ENCODE assay signal across 8 cellular contexts in the genomic region with DNA sequence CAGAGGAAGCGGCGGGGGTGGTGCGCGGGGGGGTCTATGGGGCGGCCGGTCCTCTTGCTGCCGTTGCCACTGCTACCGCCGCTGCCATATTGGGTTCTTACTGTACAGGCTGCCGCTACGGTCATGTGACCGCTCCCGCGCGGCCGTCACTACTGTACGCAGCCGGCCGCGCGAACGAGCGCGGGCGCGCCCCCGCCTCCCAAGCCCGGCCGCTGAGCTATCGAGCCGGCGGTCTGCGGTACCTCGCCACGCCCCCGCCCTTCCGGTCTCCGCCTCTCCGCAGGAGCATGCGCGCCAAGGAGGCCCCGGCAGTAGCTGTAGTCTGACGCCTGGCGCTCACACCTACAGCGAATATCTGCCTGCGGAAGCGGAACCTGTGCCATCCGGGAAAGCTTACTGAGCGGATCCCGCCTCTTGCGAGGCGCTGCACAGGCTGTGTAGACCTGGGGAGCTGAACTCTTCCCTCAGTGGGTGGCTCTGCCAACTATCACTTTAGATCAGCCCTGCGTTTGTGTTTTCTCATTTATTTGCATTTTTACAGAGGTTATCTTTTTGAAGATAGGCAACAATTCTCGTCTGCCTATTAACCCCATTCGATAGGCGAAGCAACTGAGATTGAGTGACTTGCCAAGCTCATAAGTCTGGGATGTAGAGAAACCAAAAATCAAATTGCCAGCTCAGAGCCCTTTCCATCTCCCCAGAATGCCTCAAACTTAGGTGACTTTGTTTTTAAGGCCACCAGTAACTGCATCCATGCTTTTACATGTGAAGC. TPM values are rescaled to one million over a fixed set of nuclear protein-coding genes. Genes with fewer than 3 reads are reported as not detected.
DNase-seq lines count a peak whose midpoint lies in the region; ATAC-seq, FAIRE-seq and TF ChIP-seq lines count a peak whose summit lies in the region.

TSS of gene ASXL2 (minus strand) at position 127 of the 772 bp plus-strand sequence. CDS start 265 bp downstream, outside the sequence.

- peak; percentile 99 for DNase-seq in AG20443 (ENCODE audit: low spot score)
- DNase-seq in NCI-H510A (lab: John Stamatoyannopoulos, UW), result peak; percentile 94
- DNase-seq in activated CD4-positive, alpha-beta T cell treated with anti-CD3 and anti-CD28 coated beads for 1 hour, result peak; percentile 96
- DNase-seq in cerebellum (ENCODE audit: low spot score), result peak; percentile 97
- peak; percentile 99 for DNase-seq in kidney
- peak; percentile 98 for DNase-seq in stimulated activated CD4-positive, alpha-beta T cell treated with anti-CD3 and anti-CD28 coated beads, Interleukin-15, amount 100 ng/mL, for 24 hours

- H3K9ac ChIP-seq in kidney (ENCODE audit: low read length in 2 of 2), result peak within 1 kb of the TSS; percentile 89 to 93

- intact Hi-C loops in kidney (cut with DNase I), result no loop called here

- TF ChIP-seq CTCF in kidney (IDR thresholded peaks at IDR 0.05; ENCODE audit: borderline replicate concordance, extremely low read depth, insufficient read depth), result peak; percentile 1

- H3K9me3 ChIP-seq in kidney (ENCODE audit: control insufficient read depth in 1 of 2, low read length in 2 of 2), result no peaks in the 10 kb centered on the region

- peak within 1 kb of the TSS; percentile 92 to 96 for H3K4me3 ChIP-seq in kidney (ENCODE audit: low read length in 2 of 2)

- H3K27ac ChIP-seq in kidney (ENCODE audit: low read depth in 2 of 2, low read length in 2 of 2), result peak within 1 kb of the TSS; percentile 92 to 96

- TF ChIP-seq POLR2A in GM19099 (IDR thresholded peaks at IDR 0.05; ENCODE audit: extremely low read depth, insufficient read length, low read depth), result peak; percentile 92

- ATAC-seq in HG03432 (IDR thresholded peaks at IDR 0.05; ENCODE audit: unreplicated experiment), result peak; percentile 93

- no peak for FAIRE-seq in kidney (lab: Jason Lieb, UNC)

- H3K4me1 ChIP-seq in kidney (ENCODE audit: control insufficient read depth in 1 of 2, insufficient read depth in 1 of 2, low read depth in 1 of 2, low read length in 2 of 2), result peaks cover 4 to 10% of the 10 kb centered on the region in 2 donors

- H3K36me3 ChIP-seq in kidney (ENCODE audit: control insufficient read depth in 1 of 2, insufficient read depth in 2 of 2, low read length in 2 of 2), result no peaks in the 10 kb centered on the region

RNA-seq across cellular contexts. Expression of gene ASXL2, which starts in this region (rescaled TPM):
- 7.9 TPM for total RNA-seq in cerebellum
- total RNA-seq in kidney, result 41.0 TPM
- 2.6 TPM for polyA plus RNA-seq in kidney (ENCODE audit: insufficient read depth, low read depth, low replicate concordance)

Comparison
In these comparisons a context has a peak if more than half of its experiments do, and no peak if none do; other contexts are left out.
1. Peak in every context shown above with its lines: DNase-seq, ATAC-seq, H3K4me3 ChIP-seq and H3K27ac ChIP-seq.